In genomic region chr19:44598880-44599279, GRCh38 we compare ENCODE assay signal across 20 cellular contexts. TPM values are rescaled to one million over a fixed set of nuclear protein-coding genes. Genes with fewer than 3 reads are reported as not detected.
DNase-seq lines count a peak whose midpoint lies in the region; ATAC-seq and TF ChIP-seq lines count a peak whose summit lies in the region.
"Had no signal": no experiment of that assay in that cellular context is flagged by ENCODE, and none has a peak within 500 bp of the region (broad histone marks: within the 10 kb centered on the region; RNA-seq: fewer than 3 reads in every experiment).

No MANE protein-coding gene starts in this region.

- ATAC-seq in HG03571 (IDR thresholded peaks at IDR 0.05; ENCODE audit: unreplicated experiment) (no peak), omental fat pad (ENCODE audit: low FRiP score) (no peak)
- ATAC-seq: PC-3 had no signal

- no peak for TF ChIP-seq CTCF in omental fat pad (IDR thresholded peaks at IDR 0.05)

- H3K9ac ChIP-seq in duodenal mucosa (ENCODE audit: low read depth in 1 of 2, low read length in 2 of 2) = peak overlapping the region in 1 of 2 donors; percentile 41
- H3K9ac ChIP-seq: SK-N-SH had no signal

- H3K4me1 ChIP-seq in duodenal mucosa (ENCODE audit: control insufficient read depth in 1 of 2, insufficient read depth in 2 of 2, low read length in 2 of 2) (peaks cover 42 to 47% of the 10 kb centered on the region in 2 donors), muscle layer of duodenum (ENCODE audit: control insufficient read depth in 1 of 2, insufficient read depth in 2 of 2, low read length in 2 of 2) (peaks cover 0 to 3% of the 10 kb centered on the region in 2 donors)

- peak overlapping the region in 1 of 2 donors; percentile 50 for H3K4me3 ChIP-seq in duodenal mucosa (ENCODE audit: low read depth in 1 of 2, low read length in 2 of 2)
- no peak overlapping the region for H3K4me3 ChIP-seq in muscle layer of duodenum (ENCODE audit: low read depth in 1 of 2, low read length in 2 of 2)
- H3K4me3 ChIP-seq: HAP-1, MG63 had no signal

- H3K27me3 ChIP-seq in duodenal mucosa (ENCODE audit: control insufficient read depth in 1 of 2, insufficient read depth in 2 of 2, low read length in 2 of 2) = no peaks in the 10 kb centered on the region
- H3K27me3 ChIP-seq in muscle layer of duodenum (ENCODE audit: low read depth, low read length) = no peaks in the 10 kb centered on the region
- H3K27me3 ChIP-seq: MG63 had no signal

- no peaks in the 10 kb centered on the region for H3K9me3 ChIP-seq in duodenal mucosa (ENCODE audit: control insufficient read depth in 1 of 2, low read length in 2 of 2)
- H3K9me3 ChIP-seq in muscle layer of duodenum (ENCODE audit: control insufficient read depth in 1 of 2, low read length in 2 of 2) = peaks cover 0 to 8% of the 10 kb centered on the region in 2 donors
- H3K9me3 ChIP-seq: HAP-1, SK-N-SH had no signal

- H3K36me3 ChIP-seq in duodenal mucosa (ENCODE audit: control insufficient read depth in 1 of 2, insufficient read depth in 2 of 2, low read length in 2 of 2) = no peaks in the 10 kb centered on the region
- no peaks in the 10 kb centered on the region for H3K36me3 ChIP-seq in muscle layer of duodenum (ENCODE audit: control insufficient read depth in 1 of 2, insufficient read depth in 2 of 2, low read length in 2 of 2)
- H3K36me3 ChIP-seq: HAP-1, MG63 had no signal

- DNase-seq in HT-29 (ENCODE audit: low spot score) (peak; percentile 97), NCI-H69 (lab: John Stamatoyannopoulos, UW) (peak; percentile 43), omental fat pad (ENCODE audit: low spot score) (no peak), globus pallidus (ENCODE audit: low spot score) (no peak)
- DNase-seq: CD4-positive, CD25-positive, alpha-beta regulatory T cell; DND-41; GDM1; KG1; MG63; NCI-H1105; NCI-H1930; NCI-H2171 treated with DMSO at 0.1 percent for 48 hours; NCI-H510A treated with DMSO at 0.1 percent for 48 hours; PC-3; SK-N-SH had no signal

- H3K27ac ChIP-seq in duodenal mucosa (ENCODE audit: low read depth, low read length) (peak overlapping the region; percentile 43), muscle layer of duodenum (ENCODE audit: low read length) (peak overlapping the region; percentile 77)

RNA-seq across cellular contexts. Expression of gene IGSF23, which starts 14.5 kb away (rescaled TPM):
- total RNA-seq in HT-29 (2014; rRNA removed; shearing (Covaris generic)) = not detected in 2 replicates
- total RNA-seq in omental fat pad = not detected
- total RNA-seq: A673; CD4-positive, CD25-positive, alpha-beta regulatory T cell; PC-3 had no signal

RNA-seq across cellular contexts. Expression of gene PVR, which starts 44.8 kb away (rescaled TPM):
- 204 and 206 TPM in 2 replicates for total RNA-seq in HT-29 (2014; rRNA removed; shearing (Covaris generic))
- 10 to 100 TPM; 17.0 to 93.9 (median 28.6) TPM for total RNA-seq in omental fat pad

Comparison
In these comparisons a context has a peak if more than half of its experiments do, and no peak if none do; other contexts are left out.
1. DNase-seq: peak in HT-29 (single experiment) and NCI-H69 (single experiment); none in omental fat pad (single experiment) and globus pallidus (single experiment).